2 cellular contexts compared by ENCODE assay signal in the genomic region with DNA sequence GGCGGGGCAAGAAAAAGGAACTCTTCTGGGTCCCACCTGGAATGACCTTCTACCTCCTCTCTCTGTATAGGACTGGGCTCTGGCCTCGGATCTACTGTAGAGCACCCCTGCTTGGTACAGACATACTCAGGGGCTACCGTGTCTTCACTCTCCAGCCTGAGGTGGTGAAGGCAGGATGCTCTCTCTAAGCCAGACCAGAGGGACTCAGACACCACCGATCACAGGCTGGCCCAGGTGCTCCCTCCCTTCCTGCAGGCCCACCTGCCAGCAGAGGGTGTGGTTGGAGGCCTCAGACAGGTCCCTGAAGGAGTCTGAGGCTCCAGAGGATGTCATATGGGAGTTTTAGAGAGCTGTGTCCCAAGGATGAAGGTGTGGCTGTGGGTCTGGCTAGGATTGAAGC.
TF ChIP-seq lines count a peak whose summit lies in the region.

No MANE protein-coding gene starts in this region.

TF ChIP-seq in GM23338, 12 proteins besides CTCF, POLR2A, EP300 and RAD21:
- TF ChIP-seq POLR2AphosphoS5 (IDR thresholded peaks at IDR 0.05; ENCODE audit: low read depth) (no peak), JUNB (IDR thresholded peaks at IDR 0.05; ENCODE audit: unreplicated experiment) (no peak), CREB1 (CRISPR knock-in tag; IDR thresholded peaks at IDR 0.05; ENCODE audit: low read depth) (no peak), EZH2phosphoT487 (IDR thresholded peaks at IDR 0.05; ENCODE audit: unreplicated experiment) (no peak)
- TF ChIP-seq, protein P1, sequence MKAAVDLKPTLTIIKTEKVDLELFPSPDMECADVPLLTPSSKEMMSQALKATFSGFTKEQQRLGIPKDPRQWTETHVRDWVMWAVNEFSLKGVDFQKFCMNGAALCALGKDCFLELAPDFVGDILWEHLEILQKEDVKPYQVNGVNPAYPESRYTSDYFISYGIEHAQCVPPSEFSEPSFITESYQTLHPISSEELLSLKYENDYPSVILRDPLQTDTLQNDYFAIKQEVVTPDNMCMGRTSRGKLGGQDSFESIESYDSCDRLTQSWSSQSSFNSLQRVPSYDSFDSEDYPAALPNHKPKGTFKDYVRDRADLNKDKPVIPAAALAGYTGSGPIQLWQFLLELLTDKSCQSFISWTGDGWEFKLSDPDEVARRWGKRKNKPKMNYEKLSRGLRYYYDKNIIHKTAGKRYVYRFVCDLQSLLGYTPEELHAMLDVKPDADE (IDR thresholded peaks at IDR 0.05): no peak

TF ChIP-seq in WTC11, 78 proteins besides CTCF, POLR2A, EP300 and RAD21:
- TF ChIP-seq GRHL2 (CRISPR knock-in tag; IDR thresholded peaks at IDR 0.05; ENCODE audit: insufficient replicate concordance, severe bottlenecking): no peak
- no peak for TF ChIP-seq TEAD1 (CRISPR knock-in tag; IDR thresholded peaks at IDR 0.05)
- TF ChIP-seq ZNF232 (CRISPR knock-in tag; IDR thresholded peaks at IDR 0.05): no peak
- TF ChIP-seq FOXJ3 (CRISPR knock-in tag; IDR thresholded peaks at IDR 0.05; ENCODE audit: borderline replicate concordance): no peak
- TF ChIP-seq ZBTB21 (CRISPR knock-in tag; IDR thresholded peaks at IDR 0.05; ENCODE audit: borderline replicate concordance): no peak
- no peak for TF ChIP-seq CREM (CRISPR knock-in tag; IDR thresholded peaks at IDR 0.05)
- TF ChIP-seq, protein P2, sequence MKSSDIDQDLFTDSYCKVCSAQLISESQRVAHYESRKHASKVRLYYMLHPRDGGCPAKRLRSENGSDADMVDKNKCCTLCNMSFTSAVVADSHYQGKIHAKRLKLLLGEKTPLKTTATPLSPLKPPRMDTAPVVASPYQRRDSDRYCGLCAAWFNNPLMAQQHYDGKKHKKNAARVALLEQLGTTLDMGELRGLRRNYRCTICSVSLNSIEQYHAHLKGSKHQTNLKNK (CRISPR knock-in tag; IDR thresholded peaks at IDR 0.05): no peak
- no peak for TF ChIP-seq CREB1 (CRISPR knock-in tag; IDR thresholded peaks at IDR 0.05)
- no peak for TF ChIP-seq JUN (CRISPR knock-in tag; IDR thresholded peaks at IDR 0.05)
- no peak for TF ChIP-seq NR2C2 (CRISPR knock-in tag; IDR thresholded peaks at IDR 0.05)
- TF ChIP-seq, protein P3, sequence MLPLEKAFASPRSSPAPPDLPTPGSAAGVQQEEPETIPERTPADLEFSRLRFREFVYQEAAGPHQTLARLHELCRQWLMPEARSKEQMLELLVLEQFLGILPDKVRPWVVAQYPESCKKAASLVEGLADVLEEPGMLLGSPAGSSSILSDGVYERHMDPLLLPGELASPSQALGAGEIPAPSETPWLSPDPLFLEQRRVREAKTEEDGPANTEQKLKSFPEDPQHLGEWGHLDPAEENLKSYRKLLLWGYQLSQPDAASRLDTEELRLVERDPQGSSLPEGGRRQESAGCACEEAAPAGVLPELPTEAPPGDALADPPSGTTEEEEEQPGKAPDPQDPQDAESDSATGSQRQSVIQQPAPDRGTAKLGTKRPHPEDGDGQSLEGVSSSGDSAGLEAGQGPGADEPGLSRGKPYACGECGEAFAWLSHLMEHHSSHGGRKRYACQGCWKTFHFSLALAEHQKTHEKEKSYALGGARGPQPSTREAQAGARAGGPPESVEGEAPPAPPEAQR (CRISPR knock-in tag; IDR thresholded peaks at IDR 0.05): no peak
- TF ChIP-seq TEAD4 (CRISPR knock-in tag; IDR thresholded peaks at IDR 0.05): no peak
- TF ChIP-seq, protein P4, sequence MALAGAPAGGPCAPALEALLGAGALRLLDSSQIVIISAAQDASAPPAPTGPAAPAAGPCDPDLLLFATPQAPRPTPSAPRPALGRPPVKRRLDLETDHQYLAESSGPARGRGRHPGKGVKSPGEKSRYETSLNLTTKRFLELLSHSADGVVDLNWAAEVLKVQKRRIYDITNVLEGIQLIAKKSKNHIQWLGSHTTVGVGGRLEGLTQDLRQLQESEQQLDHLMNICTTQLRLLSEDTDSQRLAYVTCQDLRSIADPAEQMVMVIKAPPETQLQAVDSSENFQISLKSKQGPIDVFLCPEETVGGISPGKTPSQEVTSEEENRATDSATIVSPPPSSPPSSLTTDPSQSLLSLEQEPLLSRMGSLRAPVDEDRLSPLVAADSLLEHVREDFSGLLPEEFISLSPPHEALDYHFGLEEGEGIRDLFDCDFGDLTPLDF (CRISPR knock-in tag; IDR thresholded peaks at IDR 0.05): no peak
- TF ChIP-seq, protein P5, sequence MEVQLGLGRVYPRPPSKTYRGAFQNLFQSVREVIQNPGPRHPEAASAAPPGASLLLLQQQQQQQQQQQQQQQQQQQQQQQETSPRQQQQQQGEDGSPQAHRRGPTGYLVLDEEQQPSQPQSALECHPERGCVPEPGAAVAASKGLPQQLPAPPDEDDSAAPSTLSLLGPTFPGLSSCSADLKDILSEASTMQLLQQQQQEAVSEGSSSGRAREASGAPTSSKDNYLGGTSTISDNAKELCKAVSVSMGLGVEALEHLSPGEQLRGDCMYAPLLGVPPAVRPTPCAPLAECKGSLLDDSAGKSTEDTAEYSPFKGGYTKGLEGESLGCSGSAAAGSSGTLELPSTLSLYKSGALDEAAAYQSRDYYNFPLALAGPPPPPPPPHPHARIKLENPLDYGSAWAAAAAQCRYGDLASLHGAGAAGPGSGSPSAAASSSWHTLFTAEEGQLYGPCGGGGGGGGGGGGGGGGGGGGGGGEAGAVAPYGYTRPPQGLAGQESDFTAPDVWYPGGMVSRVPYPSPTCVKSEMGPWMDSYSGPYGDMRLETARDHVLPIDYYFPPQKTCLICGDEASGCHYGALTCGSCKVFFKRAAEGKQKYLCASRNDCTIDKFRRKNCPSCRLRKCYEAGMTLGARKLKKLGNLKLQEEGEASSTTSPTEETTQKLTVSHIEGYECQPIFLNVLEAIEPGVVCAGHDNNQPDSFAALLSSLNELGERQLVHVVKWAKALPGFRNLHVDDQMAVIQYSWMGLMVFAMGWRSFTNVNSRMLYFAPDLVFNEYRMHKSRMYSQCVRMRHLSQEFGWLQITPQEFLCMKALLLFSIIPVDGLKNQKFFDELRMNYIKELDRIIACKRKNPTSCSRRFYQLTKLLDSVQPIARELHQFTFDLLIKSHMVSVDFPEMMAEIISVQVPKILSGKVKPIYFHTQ (CRISPR knock-in tag; IDR thresholded peaks at IDR 0.05): no peak
- TF ChIP-seq SOX15 (CRISPR knock-in tag; IDR thresholded peaks at IDR 0.05): no peak
- TF ChIP-seq, protein P6, sequence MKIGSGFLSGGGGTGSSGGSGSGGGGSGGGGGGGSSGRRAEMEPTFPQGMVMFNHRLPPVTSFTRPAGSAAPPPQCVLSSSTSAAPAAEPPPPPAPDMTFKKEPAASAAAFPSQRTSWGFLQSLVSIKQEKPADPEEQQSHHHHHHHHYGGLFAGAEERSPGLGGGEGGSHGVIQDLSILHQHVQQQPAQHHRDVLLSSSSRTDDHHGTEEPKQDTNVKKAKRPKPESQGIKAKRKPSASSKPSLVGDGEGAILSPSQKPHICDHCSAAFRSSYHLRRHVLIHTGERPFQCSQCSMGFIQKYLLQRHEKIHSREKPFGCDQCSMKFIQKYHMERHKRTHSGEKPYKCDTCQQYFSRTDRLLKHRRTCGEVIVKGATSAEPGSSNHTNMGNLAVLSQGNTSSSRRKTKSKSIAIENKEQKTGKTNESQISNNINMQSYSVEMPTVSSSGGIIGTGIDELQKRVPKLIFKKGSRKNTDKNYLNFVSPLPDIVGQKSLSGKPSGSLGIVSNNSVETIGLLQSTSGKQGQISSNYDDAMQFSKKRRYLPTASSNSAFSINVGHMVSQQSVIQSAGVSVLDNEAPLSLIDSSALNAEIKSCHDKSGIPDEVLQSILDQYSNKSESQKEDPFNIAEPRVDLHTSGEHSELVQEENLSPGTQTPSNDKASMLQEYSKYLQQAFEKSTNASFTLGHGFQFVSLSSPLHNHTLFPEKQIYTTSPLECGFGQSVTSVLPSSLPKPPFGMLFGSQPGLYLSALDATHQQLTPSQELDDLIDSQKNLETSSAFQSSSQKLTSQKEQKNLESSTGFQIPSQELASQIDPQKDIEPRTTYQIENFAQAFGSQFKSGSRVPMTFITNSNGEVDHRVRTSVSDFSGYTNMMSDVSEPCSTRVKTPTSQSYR (CRISPR knock-in tag; IDR thresholded peaks at IDR 0.05): no peak
- TF ChIP-seq, protein P7, sequence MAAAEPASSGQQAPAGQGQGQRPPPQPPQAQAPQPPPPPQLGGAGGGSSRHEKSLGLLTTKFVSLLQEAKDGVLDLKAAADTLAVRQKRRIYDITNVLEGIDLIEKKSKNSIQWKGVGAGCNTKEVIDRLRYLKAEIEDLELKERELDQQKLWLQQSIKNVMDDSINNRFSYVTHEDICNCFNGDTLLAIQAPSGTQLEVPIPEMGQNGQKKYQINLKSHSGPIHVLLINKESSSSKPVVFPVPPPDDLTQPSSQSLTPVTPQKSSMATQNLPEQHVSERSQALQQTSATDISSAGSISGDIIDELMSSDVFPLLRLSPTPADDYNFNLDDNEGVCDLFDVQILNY (CRISPR knock-in tag; IDR thresholded peaks at IDR 0.05): no peak
- no peak for TF ChIP-seq SMAD4 (CRISPR knock-in tag; IDR thresholded peaks at IDR 0.05)
- TF ChIP-seq, protein P8, sequence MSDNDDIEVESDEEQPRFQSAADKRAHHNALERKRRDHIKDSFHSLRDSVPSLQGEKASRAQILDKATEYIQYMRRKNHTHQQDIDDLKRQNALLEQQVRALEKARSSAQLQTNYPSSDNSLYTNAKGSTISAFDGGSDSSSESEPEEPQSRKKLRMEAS (CRISPR knock-in tag; IDR thresholded peaks at IDR 0.05): no peak
- no peak for TF ChIP-seq SMAD3 (CRISPR knock-in tag; IDR thresholded peaks at IDR 0.05; ENCODE audit: borderline replicate concordance)
